20 cellular contexts compared by ENCODE assay signal in genomic region chr12:28954333-28954732, GRCh38.
"Had no signal": no experiment of that assay in that cellular context is flagged by ENCODE, and none has a peak within 500 bp of the region (broad histone marks: within the 10 kb centered on the region; RNA-seq: fewer than 3 reads in every experiment).

No MANE protein-coding gene starts in this region.

- DNase-seq: activated CD4-positive, alpha-beta T cell treated with anti-CD3 and anti-CD28 coated beads, Interleukin-2, amount 10 ng/mL, durations not matched to agents 7 days and 5 days; activated CD8-positive, alpha-beta T cell treated with anti-CD3 and anti-CD28 coated beads, Interleukin-2, amount 10 ng/mL, durations not matched to agents 7 days and 5 days; activated naive CD4-positive, alpha-beta T cell treated with anti-CD3 and anti-CD28 coated beads for 36 hours; activated naive CD8-positive, alpha-beta T cell treated with anti-CD3 and anti-CD28 coated beads, Interleukin-2, amount 50 U/mL, for 24 hours; activated T-cell treated with anti-CD3 and anti-CD28 coated beads, Interleukin-2, amount 50 U/mL, for 24 hours; effector CD8-positive, alpha-beta T cell; foreskin melanocyte; glutamatergic neuron; kidney; spleen; stimulated activated CD4-positive, alpha-beta T cell treated with anti-CD3 and anti-CD28 coated beads, Interleukin-4, amount 100 ng/mL, for 4 hours; testis had no signal

- H3K9me3 ChIP-seq: ascending aorta, esophagus muscularis mucosa, spleen, testis had no signal

- H3K4me3 ChIP-seq: ascending aorta, esophagus muscularis mucosa, lung, spleen, testis had no signal

- H3K27me3 ChIP-seq: ascending aorta, esophagus muscularis mucosa, spleen, testis had no signal

- FAIRE-seq: endothelial cell of umbilical vein, kidney had no signal

- H3K27ac ChIP-seq: ascending aorta, esophagus muscularis mucosa, spleen, testis had no signal

- ATAC-seq: activated CD4-positive, CD25-positive, alpha-beta regulatory T cell treated with anti-CD3 and anti-CD28 coated beads, Interleukin-2, amount 50 U/mL, for 24 hours; activated CD8-positive, alpha-beta T cell treated with anti-CD3 and anti-CD28 coated beads, Interleukin-2, amount 10 ng/mL, durations not matched to agents 7 days and 5 days; activated naive CD8-positive, alpha-beta T cell treated with anti-CD3 and anti-CD28 coated beads, Interleukin-2, amount 50 U/mL, for 24 hours; left lobe of liver; sciatic nerve; stimulated activated memory B cell treated with anti-CD40 and anti-IgM and Interleukin-4, amounts not matched to agents 10 μg/mL and 1 μg/mL and 100 μg/mL, for 72 hours had no signal

- H3K36me3 ChIP-seq: ascending aorta, esophagus muscularis mucosa, spleen had no signal

- H3K4me1 ChIP-seq: ascending aorta, spleen, testis had no signal
